ENCODE assay signal across 1 cellular context in genomic region chr7:101303102-101303701, GRCh38.
TF ChIP-seq lines count a peak whose summit lies in the region.

No MANE protein-coding gene starts in this region.

TF ChIP-seq in SK-N-SH treated with all-trans-retinoic acid at 6 μM for 48 hours, 23 proteins besides CTCF, POLR2A, EP300 and RAD21 (continued from another document):
- TF ChIP-seq CREB5 (CRISPR knock-in tag; IDR thresholded peaks at IDR 0.05; ENCODE audit: low read depth) (no peak), CSDC2 (CRISPR knock-in tag; IDR thresholded peaks at IDR 0.05) (no peak), ZNF565 (CRISPR knock-in tag; conservative IDR thresholded peaks at IDR 0.05; ENCODE audit: low read depth) (no peak), ZNF70 (CRISPR knock-in tag; IDR thresholded peaks at IDR 0.05) (no peak), ZNF8 (CRISPR knock-in tag; IDR thresholded peaks at IDR 0.05) (no peak), ZFP3 (CRISPR knock-in tag; IDR thresholded peaks at IDR 0.05) (no peak)
- TF ChIP-seq, protein P1, sequence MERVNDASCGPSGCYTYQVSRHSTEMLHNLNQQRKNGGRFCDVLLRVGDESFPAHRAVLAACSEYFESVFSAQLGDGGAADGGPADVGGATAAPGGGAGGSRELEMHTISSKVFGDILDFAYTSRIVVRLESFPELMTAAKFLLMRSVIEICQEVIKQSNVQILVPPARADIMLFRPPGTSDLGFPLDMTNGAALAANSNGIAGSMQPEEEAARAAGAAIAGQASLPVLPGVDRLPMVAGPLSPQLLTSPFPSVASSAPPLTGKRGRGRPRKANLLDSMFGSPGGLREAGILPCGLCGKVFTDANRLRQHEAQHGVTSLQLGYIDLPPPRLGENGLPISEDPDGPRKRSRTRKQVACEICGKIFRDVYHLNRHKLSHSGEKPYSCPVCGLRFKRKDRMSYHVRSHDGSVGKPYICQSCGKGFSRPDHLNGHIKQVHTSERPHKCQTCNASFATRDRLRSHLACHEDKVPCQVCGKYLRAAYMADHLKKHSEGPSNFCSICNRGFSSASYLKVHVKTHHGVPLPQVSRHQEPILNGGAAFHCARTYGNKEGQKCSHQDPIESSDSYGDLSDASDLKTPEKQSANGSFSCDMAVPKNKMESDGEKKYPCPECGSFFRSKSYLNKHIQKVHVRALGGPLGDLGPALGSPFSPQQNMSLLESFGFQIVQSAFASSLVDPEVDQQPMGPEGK (CRISPR knock-in tag; IDR thresholded peaks at IDR 0.05; ENCODE audit: borderline replicate concordance) = no peak
